1 cellular context compared by ENCODE assay signal in genomic region chr2:45210466-45211195, GRCh38.
TF ChIP-seq lines count a peak whose summit lies in the region.

No MANE protein-coding gene starts in this region.

TF ChIP-seq in K562, 482 proteins besides CTCF, POLR2A, EP300 and RAD21 (continued from another document):
- TF ChIP-seq E2F6 (IDR thresholded peaks at IDR 0.05; ENCODE audit: borderline replicate concordance in 1 of 2, extremely low read depth in 1 of 2, insufficient read depth in 1 of 2, insufficient read length in 1 of 2, low read depth in 1 of 2, low read length in 1 of 2, poor library complexity in 1 of 2, severe bottlenecking in 1 of 2), result peak in 1 of 2 experiments; percentile 10
- peak; percentile 64 for TF ChIP-seq RAD51 (IDR thresholded peaks at IDR 0.05; ENCODE audit: borderline replicate concordance, low read depth)
- TF ChIP-seq SNAPC5 (CRISPR knock-in tag; IDR thresholded peaks at IDR 0.05), result no peak
